8 cellular contexts compared by ENCODE assay signal in the genomic region with DNA sequence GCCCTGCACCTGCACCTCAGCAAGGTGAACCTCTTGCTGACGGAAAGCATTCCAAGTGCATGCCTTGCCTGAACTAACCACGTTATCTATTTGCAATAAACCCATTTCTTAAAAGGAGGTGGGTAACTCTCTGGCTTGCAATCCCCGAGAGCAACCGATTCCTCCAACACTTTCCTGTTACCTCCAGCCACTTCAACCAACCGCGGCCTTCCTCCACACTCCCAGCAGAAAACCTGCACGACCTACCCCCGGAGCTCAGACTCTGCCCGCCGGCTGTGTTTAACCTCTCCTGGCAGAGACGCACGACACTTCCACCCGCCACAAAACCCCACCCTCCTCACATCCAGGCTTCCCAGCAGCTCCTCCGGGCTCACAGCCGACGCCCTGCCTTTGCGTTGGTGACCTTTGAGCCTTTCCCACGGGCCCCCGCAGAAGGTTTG. TPM values are rescaled to one million over a fixed set of nuclear protein-coding genes. Genes with fewer than 3 reads are reported as not detected.
DNase-seq lines count a peak whose midpoint lies in the region; ATAC-seq lines count a peak whose summit lies in the region.

No MANE protein-coding gene starts in this region.

- CTCF ChIA-PET in activated CD8-positive, alpha-beta T cell treated with anti-CD3 and anti-CD28 coated beads, Interleukin-2, amount 10 ng/mL, durations not matched to agents 7 days and 5 days (lab: Charles Lee), result interaction anchor here (0.8 to 6.5 kb wide), 15 partner anchors 9 to 282 kb away, joined by 3 to 116 read pairs (median 17); a partner anchor contains a TSS

- H3K9me3 Mint-ChIP-seq in activated CD4-positive, alpha-beta T cell treated with anti-CD3 and anti-CD28 coated beads, Interleukin-2, amount 10 ng/mL, durations not matched to agents 24 days and 14 days, result no peaks in the 10 kb centered on the region
- H3K9me3 Mint-ChIP-seq in activated CD8-positive, alpha-beta T cell treated with anti-CD3 and anti-CD28 coated beads, Interleukin-2, amount 10 ng/mL, durations not matched to agents 7 days and 5 days (ENCODE audit: insufficient read depth), result no peaks in the 10 kb centered on the region

- peak overlapping the region; percentile 84 for H3K4me3 ChIP-seq in iPS-18c (ENCODE audit: insufficient read depth, low read depth, low read length)

- POLR2A ChIA-PET in activated CD8-positive, alpha-beta T cell treated with anti-CD3 and anti-CD28 coated beads, Interleukin-2, amount 10 ng/mL, durations not matched to agents 7 days and 5 days (lab: Charles Lee), result interaction anchor here (1.0 to 8.7 kb wide), 16 partner anchors 10 to 273 kb away, joined by 3 to 335 read pairs (median 10); a partner anchor contains a TSS

- H3K27me3 Mint-ChIP-seq in activated CD4-positive, alpha-beta T cell treated with anti-CD3 and anti-CD28 coated beads, Interleukin-2, amount 10 ng/mL, durations not matched to agents 24 days and 14 days, result no peaks in the 10 kb centered on the region
- no peaks in the 10 kb centered on the region for H3K27me3 Mint-ChIP-seq in activated CD8-positive, alpha-beta T cell treated with anti-CD3 and anti-CD28 coated beads, Interleukin-2, amount 10 ng/mL, durations not matched to agents 7 days and 5 days (ENCODE audit: low read depth)

- peak overlapping the region; percentile 90 for H3K4me3 Mint-ChIP-seq in activated CD4-positive, alpha-beta T cell treated with anti-CD3 and anti-CD28 coated beads, Interleukin-2, amount 10 ng/mL, durations not matched to agents 24 days and 14 days
- peak overlapping the region; percentile 97 for H3K4me3 Mint-ChIP-seq in activated CD8-positive, alpha-beta T cell treated with anti-CD3 and anti-CD28 coated beads, Interleukin-2, amount 10 ng/mL, durations not matched to agents 7 days and 5 days

- H3K36me3 Mint-ChIP-seq in activated CD4-positive, alpha-beta T cell treated with anti-CD3 and anti-CD28 coated beads, Interleukin-2, amount 10 ng/mL, durations not matched to agents 24 days and 14 days (ENCODE audit: low read depth), result peaks cover 41% of the 10 kb centered on the region
- peaks cover 45% of the 10 kb centered on the region for H3K36me3 Mint-ChIP-seq in activated CD8-positive, alpha-beta T cell treated with anti-CD3 and anti-CD28 coated beads, Interleukin-2, amount 10 ng/mL, durations not matched to agents 7 days and 5 days (ENCODE audit: low read depth)

- H3K9me3 ChIP-seq in iPS-18c (ENCODE audit: control insufficient read depth, insufficient read depth, low read length), result peaks cover 3% of the 10 kb centered on the region

- peak overlapping the region; percentile 91 for H3K27ac ChIP-seq in substantia nigra (ENCODE audit: low read depth, low read length, poor library complexity, severe bottlenecking)

- peaks cover 32% of the 10 kb centered on the region for H3K4me1 Mint-ChIP-seq in activated CD4-positive, alpha-beta T cell treated with anti-CD3 and anti-CD28 coated beads, Interleukin-2, amount 10 ng/mL, durations not matched to agents 24 days and 14 days
- H3K4me1 Mint-ChIP-seq in activated CD8-positive, alpha-beta T cell treated with anti-CD3 and anti-CD28 coated beads, Interleukin-2, amount 10 ng/mL, durations not matched to agents 7 days and 5 days (ENCODE audit: low read depth), result peaks cover 45% of the 10 kb centered on the region

- peak overlapping the region; percentile 88 for H3K27ac Mint-ChIP-seq in activated CD4-positive, alpha-beta T cell treated with anti-CD3 and anti-CD28 coated beads, Interleukin-2, amount 10 ng/mL, durations not matched to agents 24 days and 14 days
- peak overlapping the region; percentile 95 for H3K27ac Mint-ChIP-seq in activated CD8-positive, alpha-beta T cell treated with anti-CD3 and anti-CD28 coated beads, Interleukin-2, amount 10 ng/mL, durations not matched to agents 7 days and 5 days

- ATAC-seq in activated CD8-positive, alpha-beta T cell treated with anti-CD3 and anti-CD28 coated beads, Interleukin-2, amount 10 ng/mL, durations not matched to agents 7 days and 5 days, result no peak
- no peak for ATAC-seq in GM21390 (IDR thresholded peaks at IDR 0.05; ENCODE audit: unreplicated experiment)

- intact Hi-C loops in activated CD4-positive, alpha-beta T cell treated with anti-CD3 and anti-CD28 coated beads, Interleukin-2, amount 10 ng/mL, durations not matched to agents 24 days and 14 days (cut with micrococcal nuclease), result loop anchor here (1.0 to 5.0 kb wide), 5 partner anchors 16 to 562 kb away; a partner anchor contains a TSS

- no peak for DNase-seq in activated CD4-positive, alpha-beta T cell treated with anti-CD3 and anti-CD28 coated beads, Interleukin-2, amount 10 ng/mL, durations not matched to agents 24 days and 14 days
- DNase-seq in activated CD4-positive, alpha-beta T cell treated with anti-CD3 and anti-CD28 coated beads, Interleukin-2, amount 50 U/mL, for 1 hour, result no peak
- DNase-seq in activated CD8-positive, alpha-beta T cell treated with anti-CD3 and anti-CD28 coated beads, Interleukin-2, amount 10 ng/mL, durations not matched to agents 7 days and 5 days, result no peak
- DNase-seq in substantia nigra (lab: John Stamatoyannopoulos, UW), result no peak
- no peak for DNase-seq in midbrain (lab: John Stamatoyannopoulos, UW)
- DNase-seq in hepatic stellate cell (ENCODE audit: low spot score), result no peak

RNA-seq across cellular contexts. Expression of a gene that starts 0.7 kb away (rescaled TPM):
- total RNA-seq in activated CD4-positive, alpha-beta T cell treated with anti-CD3 and anti-CD28 coated beads, Interleukin-2, amount 10 ng/mL, durations not matched to agents 24 days and 14 days, result 5.3 and 11.2 TPM in 2 replicates
- 10 to 100 TPM; 11.7 to 13.9 TPM for total RNA-seq in activated CD8-positive, alpha-beta T cell treated with anti-CD3 and anti-CD28 coated beads, Interleukin-2, amount 10 ng/mL, durations not matched to agents 7 days and 5 days

RNA-seq across cellular contexts. Expression of a gene that starts 5.1 kb away (rescaled TPM):
- total RNA-seq in activated CD4-positive, alpha-beta T cell treated with anti-CD3 and anti-CD28 coated beads, Interleukin-2, amount 10 ng/mL, durations not matched to agents 24 days and 14 days, result 62.1 and 63.0 TPM in 2 replicates
- total RNA-seq in activated CD8-positive, alpha-beta T cell treated with anti-CD3 and anti-CD28 coated beads, Interleukin-2, amount 10 ng/mL, durations not matched to agents 7 days and 5 days, result 10 to 100 TPM; 71.8 to 76.6 TPM

RNA-seq across cellular contexts. Expression of a gene that starts 16.7 kb away (rescaled TPM):
- total RNA-seq in activated CD4-positive, alpha-beta T cell treated with anti-CD3 and anti-CD28 coated beads, Interleukin-2, amount 10 ng/mL, durations not matched to agents 24 days and 14 days, result 131 and 133 TPM in 2 replicates
- 100 to 1,000 TPM; 146 to 150 TPM for total RNA-seq in activated CD8-positive, alpha-beta T cell treated with anti-CD3 and anti-CD28 coated beads, Interleukin-2, amount 10 ng/mL, durations not matched to agents 7 days and 5 days

RNA-seq across cellular contexts. Expression of a gene that starts 17.2 kb away (rescaled TPM):
- total RNA-seq in activated CD4-positive, alpha-beta T cell treated with anti-CD3 and anti-CD28 coated beads, Interleukin-2, amount 10 ng/mL, durations not matched to agents 24 days and 14 days, result 78.4 and 79.2 TPM in 2 replicates
- total RNA-seq in activated CD8-positive, alpha-beta T cell treated with anti-CD3 and anti-CD28 coated beads, Interleukin-2, amount 10 ng/mL, durations not matched to agents 7 days and 5 days, result 100 to 1,000 TPM; 119 to 132 TPM

RNA-seq across cellular contexts. Expression of a gene that starts 21.0 kb away (rescaled TPM):
- total RNA-seq in activated CD4-positive, alpha-beta T cell treated with anti-CD3 and anti-CD28 coated beads, Interleukin-2, amount 10 ng/mL, durations not matched to agents 24 days and 14 days, result 5.3 and 6.8 TPM in 2 replicates
- 10 to 100 TPM; 10.6 to 12.0 TPM for total RNA-seq in activated CD8-positive, alpha-beta T cell treated with anti-CD3 and anti-CD28 coated beads, Interleukin-2, amount 10 ng/mL, durations not matched to agents 7 days and 5 days
